In genomic region chr21:20998456-20998789, GRCh38 we compare ENCODE assay signal across 8 cellular contexts. TPM values are rescaled to one million over a fixed set of nuclear protein-coding genes. Genes with fewer than 3 reads are reported as not detected.
DNase-seq lines count a peak whose midpoint lies in the region; ATAC-seq, FAIRE-seq and TF ChIP-seq lines count a peak whose summit lies in the region.

No MANE protein-coding gene starts in this region.

- no peaks in the 10 kb centered on the region for H3K9me3 Mint-ChIP-seq in activated CD4-positive, alpha-beta T cell treated with anti-CD3 and anti-CD28 coated beads for 36 hours (ENCODE audit: low read depth)
- H3K9me3 Mint-ChIP-seq in activated T-helper 17 cell treated with anti-CD3 and anti-CD28 coated beads, Interleukin-2, amount 50 U/mL, for 72 hours: no peaks in the 10 kb centered on the region

- no peak for TF ChIP-seq CTCF in keratinocyte (optimal IDR thresholded peaks at IDR 0.05 in 1 of 3, IDR thresholded peaks at IDR 0.05 in 1 of 3, conservative IDR thresholded peaks at IDR 0.05 in 1 of 3; ENCODE audit: extremely low read depth in 1 of 3, insufficient read depth in 2 of 3, low read length in 3 of 3)

- no peaks in the 10 kb centered on the region for H4K20me1 ChIP-seq in keratinocyte (ENCODE audit: control insufficient read depth, extremely low read depth, insufficient read depth, low read length)

- intact Hi-C loops in activated CD4-positive, alpha-beta T cell treated with anti-CD3 and anti-CD28 coated beads for 36 hours (cut with DNase I, micrococcal nuclease): loop anchor here in 1 of 2 experiments (1.0 to 2.0 kb wide), 3 partner anchors 104 to 1794 kb away; no protein-coding TSS in a partner anchor

- H3K4me3 ChIP-seq in keratinocyte (ENCODE audit: control insufficient read depth in 2 of 3, extremely low read depth in 1 of 3, insufficient read depth in 2 of 3, low read depth in 1 of 3, low read length in 3 of 3): peak overlapping the region; percentile 25 to 64 (median 49)

- H3K4me3 Mint-ChIP-seq in activated CD4-positive, alpha-beta T cell treated with anti-CD3 and anti-CD28 coated beads for 36 hours: peak overlapping the region; percentile 60
- peak overlapping the region; percentile 55 for H3K4me3 Mint-ChIP-seq in activated T-helper 17 cell treated with anti-CD3 and anti-CD28 coated beads, Interleukin-2, amount 50 U/mL, for 72 hours

- H3K9me1 ChIP-seq in keratinocyte (ENCODE audit: control insufficient read depth, extremely low read depth, insufficient read depth, low read length): no peaks in the 10 kb centered on the region

- DNase-seq in activated CD4-positive, alpha-beta T cell treated with anti-CD3 and anti-CD28 coated beads for 36 hours: no peak
- DNase-seq in activated CD4-positive, alpha-beta T cell treated with anti-CD3 and anti-CD28 coated beads for 1 hour: no peak
- no peak for DNase-seq in keratinocyte (ENCODE audit: low read depth, low spot score)
- DNase-seq in HCEC 1CT: no peak
- DNase-seq in dermis blood vessel endothelial cell: no peak

- H2AFZ ChIP-seq in keratinocyte (ENCODE audit: control insufficient read depth, low read length): peak overlapping the region; percentile 90

- H3K9ac ChIP-seq in keratinocyte (ENCODE audit: control insufficient read depth, extremely low read depth, insufficient read depth, low read length): no peak overlapping the region

- H3K36me3 Mint-ChIP-seq in activated CD4-positive, alpha-beta T cell treated with anti-CD3 and anti-CD28 coated beads for 36 hours (ENCODE audit: low read depth): no peaks in the 10 kb centered on the region
- no peaks in the 10 kb centered on the region for H3K36me3 Mint-ChIP-seq in activated T-helper 17 cell treated with anti-CD3 and anti-CD28 coated beads, Interleukin-2, amount 50 U/mL, for 72 hours (ENCODE audit: low read depth)

- no peaks in the 10 kb centered on the region for H3K4me1 ChIP-seq in keratinocyte (ENCODE audit: control insufficient read depth, extremely low read depth, insufficient read depth, low read length)

- ATAC-seq in activated CD4-positive, alpha-beta T cell treated with anti-CD3 and anti-CD28 coated beads for 36 hours: peak; percentile 25
- ATAC-seq in activated T-helper 17 cell treated with anti-CD3 and anti-CD28 coated beads, Interleukin-2, amount 50 U/mL, for 72 hours (replicated peaks): peak; percentile 48
- ATAC-seq in GM21576 (IDR thresholded peaks at IDR 0.05; ENCODE audit: unreplicated experiment): no peak

- H3K27me3 Mint-ChIP-seq in activated CD4-positive, alpha-beta T cell treated with anti-CD3 and anti-CD28 coated beads for 36 hours: peaks cover 22% of the 10 kb centered on the region
- no peaks in the 10 kb centered on the region for H3K27me3 Mint-ChIP-seq in activated T-helper 17 cell treated with anti-CD3 and anti-CD28 coated beads, Interleukin-2, amount 50 U/mL, for 72 hours

- CTCF ChIA-PET in activated CD4-positive, alpha-beta T cell treated with anti-CD3 and anti-CD28 coated beads for 36 hours (lab: Charles Lee): interaction anchor here (0.6 to 1.2 kb wide), 3 partner anchors 16 to 1793 kb away, joined by 3 to 4 read pairs (median 3); no protein-coding TSS in a partner anchor

- H3K4me1 Mint-ChIP-seq in activated CD4-positive, alpha-beta T cell treated with anti-CD3 and anti-CD28 coated beads for 36 hours: peaks cover 14% of the 10 kb centered on the region
- no peaks in the 10 kb centered on the region for H3K4me1 Mint-ChIP-seq in activated T-helper 17 cell treated with anti-CD3 and anti-CD28 coated beads, Interleukin-2, amount 50 U/mL, for 72 hours

- H3K27me3 ChIP-seq in keratinocyte (ENCODE audit: control insufficient read depth, extremely low read depth, insufficient read depth, low read length): peaks cover 18% of the 10 kb centered on the region

- POLR2A ChIA-PET in activated CD4-positive, alpha-beta T cell treated with anti-CD3 and anti-CD28 coated beads for 36 hours (lab: Charles Lee): no interaction called here

- no peaks in the 10 kb centered on the region for H3K36me3 ChIP-seq in keratinocyte (ENCODE audit: control insufficient read depth in 2 of 2, extremely low read depth in 1 of 2, insufficient read depth in 2 of 2, low read length in 2 of 2)

- no peaks in the 10 kb centered on the region for H3K79me2 ChIP-seq in keratinocyte (ENCODE audit: control insufficient read depth, insufficient read depth, low read length)

- no peaks in the 10 kb centered on the region for H3K9me3 ChIP-seq in keratinocyte (ENCODE audit: control insufficient read depth, low read depth, low read length)

- no peak overlapping the region for H3K27ac ChIP-seq in keratinocyte (ENCODE audit: control insufficient read depth, insufficient read depth, low read length)
- H3K27ac ChIP-seq in temporal lobe (ENCODE audit: low read depth, low read length): peak overlapping the region; percentile 46

- no peak overlapping the region for H3K27ac Mint-ChIP-seq in activated CD4-positive, alpha-beta T cell treated with anti-CD3 and anti-CD28 coated beads for 36 hours
- H3K27ac Mint-ChIP-seq in activated T-helper 17 cell treated with anti-CD3 and anti-CD28 coated beads, Interleukin-2, amount 50 U/mL, for 72 hours: no peak overlapping the region

- no peak for FAIRE-seq in keratinocyte (lab: Jason Lieb, UNC)

- dilution Hi-C loops in keratinocyte (cut with MboI; ENCODE audit: extremely low pct_ligation_motif_present, low sequenced_read_pairs): no loop called here

- peak overlapping the region; percentile 80 for H3K4me2 ChIP-seq in keratinocyte (ENCODE audit: control insufficient read depth, extremely low read depth, insufficient read depth, low read depth, low read length)

RNA-seq across cellular contexts. Expression of gene NCAM2, which starts 0.2 kb away (rescaled TPM):
- not detected for total RNA-seq in activated CD4-positive, alpha-beta T cell treated with anti-CD3 and anti-CD28 coated beads for 36 hours
- not detected for total RNA-seq in activated T-helper 17 cell treated with anti-CD3 and anti-CD28 coated beads, Interleukin-2, amount 50 U/mL, for 72 hours
- 0.02 to 0.23 TPM (median 0.16 TPM) in 3 replicates for polyA plus RNA-seq in keratinocyte
- polyA plus RNA-seq in keratinocyte (2011; ENCODE audit: low read depth): not detected
- polyA plus RNA-seq in keratinocyte (2011; cell fraction: cytosol; rRNA removed): 0.07 and 0.10 TPM in 2 replicates
- polyA plus RNA-seq in keratinocyte (2011; cell fraction: nucleus; rRNA removed): 0.08 and 0.45 TPM in 2 replicates
- polyA plus RNA-seq in keratinocyte (2012; ENCODE audit: low replicate concordance): not detected in 2 replicates
- polyA minus RNA-seq in keratinocyte: 0.03 TPM in 1 of 3 replicates, not detected in the others
- not detected for polyA minus RNA-seq in keratinocyte (2011; cell fraction: cytosol; rRNA and poly(A)+ RNA removed)
- polyA minus RNA-seq in keratinocyte (2011; cell fraction: nucleus; rRNA and poly(A)+ RNA removed): 0.54 TPM in 1 of 2 replicates, not detected in the other
- 35.9 TPM for total RNA-seq in temporal lobe
- 0.17 and 0.42 TPM in 2 replicates for total RNA-seq in dermis blood vessel endothelial cell

Comparison
In these comparisons a context has a peak if more than half of its experiments do, and no peak if none do; other contexts are left out.
1. RNA of gene NCAM2, which starts 0.2 kb away (total RNA-seq): 35.9 TPM in temporal lobe (single experiment); 0.17 to 0.42 TPM in dermis blood vessel endothelial cell, not detected in activated T-helper 17 cell treated with anti-CD3 and anti-CD28 coated beads, Interleukin-2, amount 50 U/mL, for 72 hours and not detected in activated CD4-positive, alpha-beta T cell treated with anti-CD3 and anti-CD28 coated beads for 36 hours; every median in the first group is over 10 times any median in the second.